In the genomic region with DNA sequence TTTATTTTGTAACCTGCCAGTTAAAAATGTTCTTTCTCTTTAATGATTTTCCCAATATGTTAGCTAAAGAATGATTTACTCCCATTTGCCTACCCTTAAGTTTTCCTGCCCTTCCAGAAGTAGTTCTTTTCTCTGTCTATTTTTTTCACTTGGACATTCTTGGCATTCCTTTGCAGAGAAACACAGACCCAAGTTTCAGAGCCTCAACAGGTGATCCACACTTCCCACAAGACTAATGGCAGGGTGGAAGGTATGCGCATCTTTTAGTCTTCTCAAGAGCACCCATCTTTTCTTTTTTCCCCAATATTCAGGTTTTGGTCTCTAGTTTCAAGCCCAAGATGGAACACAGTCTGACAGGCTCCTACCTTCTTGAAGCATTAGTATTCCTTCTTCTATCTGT, we compare ENCODE assay signal across 19 cellular contexts.
"Had no signal": no experiment of that assay in that cellular context is flagged by ENCODE, and none has a peak within 500 bp of the region (broad histone marks: within the 10 kb centered on the region; RNA-seq: fewer than 3 reads in every experiment).

No MANE protein-coding gene starts in this region.

- H3K9me3 Mint-ChIP-seq: activated CD4-positive, alpha-beta memory T cell treated with anti-CD3 and anti-CD28 coated beads, Interleukin-2, amount 10 ng/mL, durations not matched to agents 7 days and 5 days; activated naive CD8-positive, alpha-beta T cell treated with anti-CD3 and anti-CD28 coated beads, Interleukin-2, amount 10 ng/mL, durations not matched to agents 7 days and 5 days; stimulated activated naive B cell treated with anti-CD40 and anti-IgM and Interleukin-4, amounts not matched to agents 10 μg/mL and 1 μg/mL and 100 μg/mL, for 72 hours; T-helper 1 cell treated with Interleukin-12 subunit alpha and Interleukin-12 subunit beta and Interleukin-4 antibody, amounts not matched to agents 30 μg/mL and 1 μg/mL, for 36 hours had no signal

- DNase-seq: activated CD4-positive, alpha-beta memory T cell treated with anti-CD3 and anti-CD28 coated beads, Interleukin-2, amount 10 ng/mL, durations not matched to agents 7 days and 5 days; activated CD4-positive, alpha-beta T cell treated with anti-CD3 and anti-CD28 coated beads for 1 hour; activated gamma-delta T cell treated with Interleukin-2 at 50 U/mL for 16 hours; activated naive CD8-positive, alpha-beta T cell treated with anti-CD3 and anti-CD28 coated beads, Interleukin-2, amount 10 ng/mL, durations not matched to agents 7 days and 5 days; activated T-cell treated with anti-CD3 and anti-CD28 coated beads, Interleukin-2, amount 50 U/mL, for 72 hours; anterior cingulate cortex; foreskin melanocyte; immature natural killer cell; mammary epithelial cell; natural killer cell; right lobe of liver; stimulated activated CD4-positive, alpha-beta T cell treated with anti-CD3 and anti-CD28 coated beads, Interleukin-2, amount 100 ng/mL, for 24 hours; stimulated activated naive B cell treated with anti-CD40 and anti-IgM and Interleukin-4, amounts not matched to agents 10 μg/mL and 1 μg/mL and 100 μg/mL, for 72 hours; substantia nigra; upper lobe of right lung had no signal

- ATAC-seq: activated T-cell treated with anti-CD3 and anti-CD28 coated beads, Interleukin-2, amount 50 U/mL, for 72 hours; left lobe of liver; natural killer cell; right lobe of liver; stimulated activated naive B cell treated with anti-CD40 and anti-IgM and Interleukin-4, amounts not matched to agents 10 μg/mL and 1 μg/mL and 100 μg/mL, for 72 hours; upper lobe of right lung had no signal

- H3K27ac Mint-ChIP-seq: activated CD4-positive, alpha-beta memory T cell treated with anti-CD3 and anti-CD28 coated beads, Interleukin-2, amount 10 ng/mL, durations not matched to agents 7 days and 5 days; activated naive CD8-positive, alpha-beta T cell treated with anti-CD3 and anti-CD28 coated beads, Interleukin-2, amount 10 ng/mL, durations not matched to agents 7 days and 5 days; activated T-cell treated with anti-CD3 and anti-CD28 coated beads, Interleukin-2, amount 50 U/mL, for 72 hours; immature natural killer cell; natural killer cell; stimulated activated naive B cell treated with anti-CD40 and anti-IgM and Interleukin-4, amounts not matched to agents 10 μg/mL and 1 μg/mL and 100 μg/mL, for 72 hours; T-helper 1 cell treated with Interleukin-12 subunit alpha and Interleukin-12 subunit beta and Interleukin-4 antibody, amounts not matched to agents 30 μg/mL and 1 μg/mL, for 36 hours had no signal

- H3K36me3 Mint-ChIP-seq: activated naive CD8-positive, alpha-beta T cell treated with anti-CD3 and anti-CD28 coated beads, Interleukin-2, amount 10 ng/mL, durations not matched to agents 7 days and 5 days; stimulated activated naive B cell treated with anti-CD40 and anti-IgM and Interleukin-4, amounts not matched to agents 10 μg/mL and 1 μg/mL and 100 μg/mL, for 72 hours had no signal

- H3K9me3 ChIP-seq: prostate gland, right lobe of liver, upper lobe of right lung had no signal

- H3K4me1 ChIP-seq: prostate gland, right lobe of liver, upper lobe of right lung had no signal

- H3K27me3 Mint-ChIP-seq: activated CD4-positive, alpha-beta memory T cell treated with anti-CD3 and anti-CD28 coated beads, Interleukin-2, amount 10 ng/mL, durations not matched to agents 7 days and 5 days; activated naive CD8-positive, alpha-beta T cell treated with anti-CD3 and anti-CD28 coated beads, Interleukin-2, amount 10 ng/mL, durations not matched to agents 7 days and 5 days had no signal

- H3K36me3 ChIP-seq: prostate gland, right lobe of liver, upper lobe of right lung had no signal

- H3K4me3 ChIP-seq: prostate gland, right lobe of liver, SK-N-MC, upper lobe of right lung had no signal

- H3K27me3 ChIP-seq: right lobe of liver, upper lobe of right lung had no signal

- H3K4me3 Mint-ChIP-seq: activated CD4-positive, alpha-beta memory T cell treated with anti-CD3 and anti-CD28 coated beads, Interleukin-2, amount 10 ng/mL, durations not matched to agents 7 days and 5 days; activated naive CD8-positive, alpha-beta T cell treated with anti-CD3 and anti-CD28 coated beads, Interleukin-2, amount 10 ng/mL, durations not matched to agents 7 days and 5 days; activated T-cell treated with anti-CD3 and anti-CD28 coated beads, Interleukin-2, amount 50 U/mL, for 72 hours; immature natural killer cell; natural killer cell; stimulated activated naive B cell treated with anti-CD40 and anti-IgM and Interleukin-4, amounts not matched to agents 10 μg/mL and 1 μg/mL and 100 μg/mL, for 72 hours; T-helper 1 cell treated with Interleukin-12 subunit alpha and Interleukin-12 subunit beta and Interleukin-4 antibody, amounts not matched to agents 30 μg/mL and 1 μg/mL, for 36 hours had no signal

- H3K4me1 Mint-ChIP-seq: activated CD4-positive, alpha-beta memory T cell treated with anti-CD3 and anti-CD28 coated beads, Interleukin-2, amount 10 ng/mL, durations not matched to agents 7 days and 5 days; activated naive CD8-positive, alpha-beta T cell treated with anti-CD3 and anti-CD28 coated beads, Interleukin-2, amount 10 ng/mL, durations not matched to agents 7 days and 5 days; immature natural killer cell; natural killer cell; stimulated activated naive B cell treated with anti-CD40 and anti-IgM and Interleukin-4, amounts not matched to agents 10 μg/mL and 1 μg/mL and 100 μg/mL, for 72 hours had no signal

- H3K27ac ChIP-seq: prostate gland, right lobe of liver, SK-N-MC, upper lobe of right lung had no signal
